1 cellular context compared by ENCODE assay signal in genomic region chr5:147046894-147047293, GRCh38.
TF ChIP-seq lines count a peak whose summit lies in the region.

No MANE protein-coding gene starts in this region.

TF ChIP-seq in GM23338, 12 proteins besides CTCF, POLR2A, EP300 and RAD21 (continued from another document):
- TF ChIP-seq, protein P1, sequence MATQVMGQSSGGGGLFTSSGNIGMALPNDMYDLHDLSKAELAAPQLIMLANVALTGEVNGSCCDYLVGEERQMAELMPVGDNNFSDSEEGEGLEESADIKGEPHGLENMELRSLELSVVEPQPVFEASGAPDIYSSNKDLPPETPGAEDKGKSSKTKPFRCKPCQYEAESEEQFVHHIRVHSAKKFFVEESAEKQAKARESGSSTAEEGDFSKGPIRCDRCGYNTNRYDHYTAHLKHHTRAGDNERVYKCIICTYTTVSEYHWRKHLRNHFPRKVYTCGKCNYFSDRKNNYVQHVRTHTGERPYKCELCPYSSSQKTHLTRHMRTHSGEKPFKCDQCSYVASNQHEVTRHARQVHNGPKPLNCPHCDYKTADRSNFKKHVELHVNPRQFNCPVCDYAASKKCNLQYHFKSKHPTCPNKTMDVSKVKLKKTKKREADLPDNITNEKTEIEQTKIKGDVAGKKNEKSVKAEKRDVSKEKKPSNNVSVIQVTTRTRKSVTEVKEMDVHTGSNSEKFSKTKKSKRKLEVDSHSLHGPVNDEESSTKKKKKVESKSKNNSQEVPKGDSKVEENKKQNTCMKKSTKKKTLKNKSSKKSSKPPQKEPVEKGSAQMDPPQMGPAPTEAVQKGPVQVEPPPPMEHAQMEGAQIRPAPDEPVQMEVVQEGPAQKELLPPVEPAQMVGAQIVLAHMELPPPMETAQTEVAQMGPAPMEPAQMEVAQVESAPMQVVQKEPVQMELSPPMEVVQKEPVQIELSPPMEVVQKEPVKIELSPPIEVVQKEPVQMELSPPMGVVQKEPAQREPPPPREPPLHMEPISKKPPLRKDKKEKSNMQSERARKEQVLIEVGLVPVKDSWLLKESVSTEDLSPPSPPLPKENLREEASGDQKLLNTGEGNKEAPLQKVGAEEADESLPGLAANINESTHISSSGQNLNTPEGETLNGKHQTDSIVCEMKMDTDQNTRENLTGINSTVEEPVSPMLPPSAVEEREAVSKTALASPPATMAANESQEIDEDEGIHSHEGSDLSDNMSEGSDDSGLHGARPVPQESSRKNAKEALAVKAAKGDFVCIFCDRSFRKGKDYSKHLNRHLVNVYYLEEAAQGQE (IDR thresholded peaks at IDR 0.05; ENCODE audit: unreplicated experiment), result no peak
